In the genomic region with DNA sequence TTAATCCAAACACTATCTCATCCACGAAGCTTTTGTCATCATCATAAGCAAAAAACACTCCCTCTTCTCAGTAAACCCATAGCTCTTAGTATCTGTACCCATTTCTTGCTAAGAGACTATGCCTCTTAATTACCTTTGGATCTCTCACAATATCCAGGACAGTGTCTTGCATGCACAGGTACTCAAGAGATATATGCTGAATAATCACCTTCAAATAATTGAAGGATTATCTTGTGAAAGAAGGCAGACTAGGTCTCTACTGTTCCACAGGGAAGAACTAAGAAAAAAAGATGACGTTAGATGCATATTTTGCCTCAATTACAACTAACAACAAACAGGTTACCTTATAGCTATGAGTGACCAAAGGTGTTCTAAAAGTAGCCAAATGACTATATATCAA, we compare ENCODE assay signal across 2 cellular contexts.
TF ChIP-seq lines count a peak whose summit lies in the region.

No MANE protein-coding gene starts in this region.

TF ChIP-seq in HEK293, 187 proteins besides CTCF, POLR2A, EP300 and RAD21 (continued from another document):
- TF ChIP-seq, protein P1, sequence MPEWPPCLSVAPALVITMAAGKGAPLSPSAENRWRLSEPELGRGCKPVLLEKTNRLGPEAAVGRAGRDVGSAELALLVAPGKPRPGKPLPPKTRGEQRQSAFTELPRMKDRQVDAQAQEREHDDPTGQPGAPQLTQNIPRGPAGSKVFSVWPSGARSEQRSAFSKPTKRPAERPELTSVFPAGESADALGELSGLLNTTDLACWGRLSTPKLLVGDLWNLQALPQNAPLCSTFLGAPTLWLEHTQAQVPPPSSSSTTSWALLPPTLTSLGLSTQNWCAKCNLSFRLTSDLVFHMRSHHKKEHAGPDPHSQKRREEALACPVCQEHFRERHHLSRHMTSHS (tag by site-specific recombination; IDR thresholded peaks at IDR 0.05) = no peak
- no peak for TF ChIP-seq ZNF266 (tag by site-specific recombination; IDR thresholded peaks at IDR 0.05; ENCODE audit: low read depth)

TF ChIP-seq in endothelial cell of umbilical vein, 7 proteins besides CTCF, POLR2A, EP300 and RAD21 (continued from another document):
- TF ChIP-seq, protein P2, sequence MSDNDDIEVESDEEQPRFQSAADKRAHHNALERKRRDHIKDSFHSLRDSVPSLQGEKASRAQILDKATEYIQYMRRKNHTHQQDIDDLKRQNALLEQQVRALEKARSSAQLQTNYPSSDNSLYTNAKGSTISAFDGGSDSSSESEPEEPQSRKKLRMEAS (IDR thresholded peaks at IDR 0.05; ENCODE audit: insufficient read depth, insufficient read length) = no peak
- TF ChIP-seq MYC (IDR thresholded peaks at IDR 0.05; ENCODE audit: low read depth, low read length) (no peak), FOS (IDR thresholded peaks at IDR 0.05; ENCODE audit: borderline replicate concordance, insufficient read depth, low read length) (no peak), POLR2AphosphoS5 (IDR thresholded peaks at IDR 0.05; ENCODE audit: insufficient read depth, low read depth, low read length) (no peak), EZH2 (IDR thresholded peaks at IDR 0.05; ENCODE audit: borderline replicate concordance, low read depth, low read length, severe bottlenecking) (no peak)
